ENCODE assay signal across 12 cellular contexts in the genomic region with DNA sequence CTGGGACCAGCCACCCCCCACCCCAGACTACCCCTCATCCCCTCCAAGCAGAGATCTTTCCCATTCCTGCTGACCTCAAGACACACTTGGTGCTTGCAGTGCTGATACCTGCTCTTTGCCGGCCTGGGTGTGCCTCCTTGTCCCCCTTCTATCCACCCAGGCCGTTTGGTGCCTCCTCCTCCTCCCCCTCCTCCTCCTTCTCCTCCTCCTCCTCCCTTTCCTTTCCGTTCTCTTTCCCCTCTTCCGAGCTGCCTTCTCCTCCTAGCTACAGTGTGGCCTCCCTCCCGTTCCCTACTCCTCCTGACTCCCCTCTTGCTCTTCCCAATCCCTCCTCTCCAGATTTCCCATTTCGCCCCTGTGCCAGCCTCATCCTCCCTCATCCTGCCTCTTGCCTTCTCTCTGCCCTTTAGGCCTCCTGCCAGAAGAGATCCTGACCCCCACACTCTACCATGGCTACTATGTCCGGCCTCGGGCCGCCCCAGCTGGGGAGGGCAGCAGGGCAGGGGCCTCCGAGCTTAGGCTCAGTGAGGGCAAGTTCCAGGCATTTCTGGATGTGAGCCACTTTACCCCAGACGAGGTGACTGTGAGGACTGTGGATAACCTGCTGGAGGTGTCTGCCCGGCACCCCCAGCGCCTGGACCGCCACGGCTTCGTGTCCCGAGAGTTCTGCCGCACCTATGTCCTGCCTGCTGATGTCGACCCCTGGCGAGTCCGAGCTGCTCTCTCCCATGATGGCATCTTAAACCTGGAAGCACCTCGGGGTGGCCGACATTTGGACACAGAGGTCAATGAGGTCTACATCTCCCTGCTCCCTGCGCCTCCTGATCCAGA. TPM values are rescaled to one million over a fixed set of nuclear protein-coding genes. Genes with fewer than 3 reads are reported as not detected.
DNase-seq lines count a peak whose midpoint lies in the region; ATAC-seq and TF ChIP-seq lines count a peak whose summit lies in the region.
"Had no signal": no experiment of that assay in that cellular context is flagged by ENCODE, and none has a peak within 500 bp of the region (broad histone marks: within the 10 kb centered on the region; RNA-seq: fewer than 3 reads in every experiment).

No MANE protein-coding gene starts in this region.

- H3K27me3 Mint-ChIP-seq in brain = peaks cover 26% of the 10 kb centered on the region
- H3K27me3 Mint-ChIP-seq in endothelial cell (ENCODE audit: unreplicated experiment) = peaks cover 6% of the 10 kb centered on the region

- H3K36me3 Mint-ChIP-seq in brain (no peaks in the 10 kb centered on the region), endothelial cell (ENCODE audit: low read depth, unreplicated experiment) (no peaks in the 10 kb centered on the region)
- H3K36me3 Mint-ChIP-seq: activated CD4-positive, alpha-beta memory T cell treated with anti-CD3 and anti-CD28 coated beads for 36 hours had no signal

- peaks cover 47% of the 10 kb centered on the region for H3K4me1 ChIP-seq in ACC112 (ENCODE audit: control insufficient read depth, insufficient read depth, low read length, unreplicated experiment)
- H3K4me1 ChIP-seq in iPS-15b (ENCODE audit: control insufficient read depth, insufficient read depth, low read length) = peaks cover 15% of the 10 kb centered on the region

- H3K4me1 Mint-ChIP-seq in brain = peaks cover 40% of the 10 kb centered on the region
- H3K4me1 Mint-ChIP-seq in endothelial cell (ENCODE audit: unreplicated experiment) = peaks cover 16% of the 10 kb centered on the region

- H3K36me3 ChIP-seq in ACC112 (ENCODE audit: insufficient read depth, low read length) = 0 out of 2 replicates have a peak, but pooled peaks cover 5% of the 10 kb centered on the region
- H3K36me3 ChIP-seq in iPS-15b (ENCODE audit: control insufficient read depth, insufficient read depth, low read length) = no peaks in the 10 kb centered on the region
- H3K36me3 ChIP-seq: neutrophil had no signal

- peak overlapping the region; percentile 34 for H2AFZ ChIP-seq in ACC112 (ENCODE audit: low read length, unreplicated experiment)

- peak; percentile 59 for DNase-seq in pons (ENCODE audit: low spot score)
- DNase-seq in endothelial cell (ENCODE audit: low spot score) = no peak
- DNase-seq in HuH-7.5 (ENCODE audit: low spot score) = no peak
- DNase-seq in GM13976 (ENCODE audit: low spot score) = no peak
- DNase-seq: activated CD4-positive, alpha-beta memory T cell treated with anti-CD3 and anti-CD28 coated beads for 36 hours had no signal

- H3K27me3 ChIP-seq in ACC112 (ENCODE audit: insufficient read depth, low read length) (no peaks in the 10 kb centered on the region), iPS-15b (ENCODE audit: control insufficient read depth, insufficient read depth, low read length) (no peaks in the 10 kb centered on the region)

- H3K9me3 Mint-ChIP-seq in brain (peaks cover 0 to 13% (median 0%) of the 10 kb centered on the region in 5 experiments), endothelial cell (ENCODE audit: unreplicated experiment) (no peaks in the 10 kb centered on the region)
- H3K9me3 Mint-ChIP-seq: activated CD4-positive, alpha-beta memory T cell treated with anti-CD3 and anti-CD28 coated beads for 36 hours had no signal

- no peak overlapping the region for H3K9ac ChIP-seq in iPS-15b (ENCODE audit: low read depth, low read length)

- H3K27ac Mint-ChIP-seq in brain (peak overlapping the region in 4 of 5 experiments; percentile 54 to 96 (median 79)), endothelial cell (ENCODE audit: unreplicated experiment) (no peak overlapping the region)
- H3K27ac Mint-ChIP-seq: activated CD4-positive, alpha-beta memory T cell treated with anti-CD3 and anti-CD28 coated beads for 36 hours had no signal

- in situ Hi-C loops in GM13976 (cut with MboI; ENCODE audit: low sequenced_read_pairs, unreplicated experiment) = no loop called here

- no peaks in the 10 kb centered on the region for H3K9me3 ChIP-seq in iPS-15b (ENCODE audit: control insufficient read depth, insufficient read depth, low read length)
- H3K9me3 ChIP-seq: neutrophil had no signal

- H3K27ac ChIP-seq in ACC112 (ENCODE audit: low read depth, low read length) = peak overlapping the region; percentile 78
- H3K27ac ChIP-seq: neutrophil had no signal

- peak overlapping the region; percentile 73 for H3K4me3 ChIP-seq in ACC112 (ENCODE audit: low read depth, low read length)
- H3K4me3 ChIP-seq in iPS-15b (ENCODE audit: low read depth, low read length) = peak overlapping the region; percentile 47

- H3K4me3 Mint-ChIP-seq in brain (peak overlapping the region in 2 of 5 experiments; percentile 45 to 61), endothelial cell (ENCODE audit: unreplicated experiment) (no peak overlapping the region)
- H3K4me3 Mint-ChIP-seq: activated CD4-positive, alpha-beta memory T cell treated with anti-CD3 and anti-CD28 coated beads for 36 hours had no signal

- ATAC-seq in HG03039 (IDR thresholded peaks at IDR 0.05; ENCODE audit: unreplicated experiment) = no peak

- no peak for TF ChIP-seq CTCF in brain (conservative IDR thresholded peaks at IDR 0.05)
- no peak for TF ChIP-seq CTCF in endothelial cell (IDR thresholded peaks at IDR 0.05; ENCODE audit: unreplicated experiment)
- TF ChIP-seq CTCF in GM13976 (IDR thresholded peaks at IDR 0.05; ENCODE audit: borderline replicate concordance, control extremely low read depth, extremely low read depth, insufficient read depth, missing control alignments) = no peak

- peaks cover 17% of the 10 kb centered on the region for H3K79me2 ChIP-seq in ACC112 (ENCODE audit: control insufficient read depth, insufficient read depth, low read length, unreplicated experiment)

RNA-seq across cellular contexts. Expression of a gene that starts 0.7 kb away (rescaled TPM):
- polyA plus RNA-seq in brain (ENCODE audit: insufficient read depth, low read depth, low replicate concordance) = 4.3 TPM
- not detected for total RNA-seq in endothelial cell (ENCODE audit: unreplicated experiment)
- total RNA-seq: activated CD4-positive, alpha-beta memory T cell treated with anti-CD3 and anti-CD28 coated beads for 36 hours; HT-29 had no signal

RNA-seq across cellular contexts. Expression of a gene that starts 1.7 kb away (rescaled TPM):
- 1,548 TPM for polyA plus RNA-seq in brain (ENCODE audit: insufficient read depth, low read depth, low replicate concordance)
- total RNA-seq in endothelial cell (ENCODE audit: unreplicated experiment) = not detected
- total RNA-seq: activated CD4-positive, alpha-beta memory T cell treated with anti-CD3 and anti-CD28 coated beads for 36 hours; HT-29 had no signal

RNA-seq across cellular contexts. Expression of a gene that starts 5.5 kb away (rescaled TPM):
- 9.1 TPM for polyA plus RNA-seq in brain (ENCODE audit: insufficient read depth, low read depth, low replicate concordance)
- total RNA-seq in endothelial cell (ENCODE audit: unreplicated experiment) = 2.8 TPM
- total RNA-seq: activated CD4-positive, alpha-beta memory T cell treated with anti-CD3 and anti-CD28 coated beads for 36 hours; frontal cortex had no signal

RNA-seq across cellular contexts. Expression of a gene that starts 23.9 kb away (rescaled TPM):
- 13.6 TPM for polyA plus RNA-seq in brain (ENCODE audit: insufficient read depth, low read depth, low replicate concordance)
- 6.2 TPM for total RNA-seq in endothelial cell (ENCODE audit: unreplicated experiment)

RNA-seq across cellular contexts. Expression of a gene that starts 33.9 kb away (rescaled TPM):
- 54.4 TPM for polyA plus RNA-seq in brain (ENCODE audit: insufficient read depth, low read depth, low replicate concordance)
- total RNA-seq in endothelial cell (ENCODE audit: unreplicated experiment) = 35.6 TPM
